ENCODE assay signal across 27 cellular contexts in genomic region chr7:94642838-94643653, GRCh38. TPM values are rescaled to one million over a fixed set of nuclear protein-coding genes. Genes with fewer than 3 reads are reported as not detected.
"Had no signal": no experiment of that assay in that cellular context is flagged by ENCODE, and none has a peak within 500 bp of the region (broad histone marks: within the 10 kb centered on the region; RNA-seq: fewer than 3 reads in every experiment).

No MANE protein-coding gene starts in this region.

- DNase-seq: activated CD4-positive, alpha-beta T cell treated with anti-CD3 and anti-CD28 coated beads for 1 hour; activated CD4-positive, alpha-beta T cell treated with anti-CD3 and anti-CD28 coated beads, Interleukin-2, amount 50 U/mL, for 1 hour; activated CD8-positive, alpha-beta T cell treated with anti-CD3 and anti-CD28 coated beads, Interleukin-2, amount 10 ng/mL, durations not matched to agents 7 days and 5 days; activated T-cell treated with anti-CD3 and anti-CD28 coated beads, Interleukin-2, amount 50 U/mL, for 1 hour; brain microvascular endothelial cell; colonic mucosa; dorsolateral prefrontal cortex; effector memory CD8-positive, alpha-beta T cell; esophagus squamous epithelium; head of caudate nucleus; islet precursor cell; left colon; lower lobe of right lung; naive thymus-derived CD4-positive, alpha-beta T cell; spleen; stimulated activated CD4-positive, alpha-beta T cell treated with anti-CD3 and anti-CD28 coated beads, Interleukin-4, amount 100 ng/mL, for 1 hour; stimulated activated naive CD4-positive, alpha-beta T cell; T-helper 2 cell; testis; uterus; WERI-Rb-1 had no signal

- H3K36me3 ChIP-seq: ascending aorta, brain microvascular endothelial cell, colonic mucosa, esophagus squamous epithelium, gastroesophageal sphincter, lower lobe of right lung, spleen, uterus had no signal

- H3K4me1 ChIP-seq: ascending aorta, colonic mucosa, esophagus squamous epithelium, gastroesophageal sphincter, lower lobe of right lung, spleen, testis, uterus had no signal

- FAIRE-seq: endothelial cell of umbilical vein had no signal

- H3K4me1 Mint-ChIP-seq: activated T-helper 17 cell treated with anti-CD3 and anti-CD28 coated beads, Interleukin-2, amount 50 U/mL, for 72 hours; naive thymus-derived CD4-positive, alpha-beta T cell had no signal

- H3K36me3 Mint-ChIP-seq: activated naive CD4-positive, alpha-beta T cell treated with anti-CD3 and anti-CD28 coated beads, Interleukin-2, amount 50 U/mL, for 72 hours; naive thymus-derived CD4-positive, alpha-beta T cell had no signal

- H3K9me3 ChIP-seq: ascending aorta, colonic mucosa, esophagus squamous epithelium, gastroesophageal sphincter, lower lobe of right lung, spleen, testis, uterus had no signal

- H3K27ac Mint-ChIP-seq: activated CD8-positive, alpha-beta T cell treated with anti-CD3 and anti-CD28 coated beads, Interleukin-2, amount 10 ng/mL, durations not matched to agents 7 days and 5 days; activated naive CD4-positive, alpha-beta T cell treated with anti-CD3 and anti-CD28 coated beads, Interleukin-2, amount 50 U/mL, for 72 hours; activated T-helper 17 cell treated with anti-CD3 and anti-CD28 coated beads, Interleukin-2, amount 50 U/mL, for 72 hours; effector memory CD8-positive, alpha-beta T cell; naive thymus-derived CD4-positive, alpha-beta T cell had no signal

- H3K4me3 Mint-ChIP-seq: activated CD8-positive, alpha-beta T cell treated with anti-CD3 and anti-CD28 coated beads, Interleukin-2, amount 10 ng/mL, durations not matched to agents 7 days and 5 days; activated T-helper 17 cell treated with anti-CD3 and anti-CD28 coated beads, Interleukin-2, amount 50 U/mL, for 72 hours; effector memory CD8-positive, alpha-beta T cell; naive thymus-derived CD4-positive, alpha-beta T cell; neural crest cell had no signal

- H3K27me3 ChIP-seq: ascending aorta, brain microvascular endothelial cell, colonic mucosa, dorsolateral prefrontal cortex, gastroesophageal sphincter, testis, uterus had no signal

- ATAC-seq: activated CD8-positive, alpha-beta T cell treated with anti-CD3 and anti-CD28 coated beads, Interleukin-2, amount 10 ng/mL, durations not matched to agents 7 days and 5 days; activated naive CD4-positive, alpha-beta T cell treated with anti-CD3 and anti-CD28 coated beads, Interleukin-2, amount 50 U/mL, for 72 hours; activated T-helper 17 cell treated with anti-CD3 and anti-CD28 coated beads, Interleukin-2, amount 50 U/mL, for 72 hours; effector memory CD8-positive, alpha-beta T cell; gastroesophageal sphincter; left colon; lower lobe of right lung; naive thymus-derived CD4-positive, alpha-beta T cell had no signal

- H3K27ac ChIP-seq: ascending aorta, brain microvascular endothelial cell, colonic mucosa, dorsolateral prefrontal cortex, esophagus squamous epithelium, gastroesophageal sphincter, lower lobe of right lung, spleen, testis, uterus, WERI-Rb-1 had no signal

- H3K9me3 Mint-ChIP-seq: activated naive CD4-positive, alpha-beta T cell treated with anti-CD3 and anti-CD28 coated beads, Interleukin-2, amount 50 U/mL, for 72 hours; activated T-helper 17 cell treated with anti-CD3 and anti-CD28 coated beads, Interleukin-2, amount 50 U/mL, for 72 hours; effector memory CD8-positive, alpha-beta T cell; naive thymus-derived CD4-positive, alpha-beta T cell; neural crest cell had no signal

- H3K4me3 ChIP-seq: ascending aorta, colonic mucosa, dorsolateral prefrontal cortex, esophagus squamous epithelium, gastroesophageal sphincter, lower lobe of right lung, spleen, testis, uterus had no signal

RNA-seq across cellular contexts. Expression of gene SGCE, which starts 12.9 kb away (rescaled TPM):
- total RNA-seq: activated CD8-positive, alpha-beta T cell treated with anti-CD3 and anti-CD28 coated beads, Interleukin-2, amount 10 ng/mL, durations not matched to agents 7 days and 5 days had no signal
